ENCODE assay signal across 24 cellular contexts in the genomic region with DNA sequence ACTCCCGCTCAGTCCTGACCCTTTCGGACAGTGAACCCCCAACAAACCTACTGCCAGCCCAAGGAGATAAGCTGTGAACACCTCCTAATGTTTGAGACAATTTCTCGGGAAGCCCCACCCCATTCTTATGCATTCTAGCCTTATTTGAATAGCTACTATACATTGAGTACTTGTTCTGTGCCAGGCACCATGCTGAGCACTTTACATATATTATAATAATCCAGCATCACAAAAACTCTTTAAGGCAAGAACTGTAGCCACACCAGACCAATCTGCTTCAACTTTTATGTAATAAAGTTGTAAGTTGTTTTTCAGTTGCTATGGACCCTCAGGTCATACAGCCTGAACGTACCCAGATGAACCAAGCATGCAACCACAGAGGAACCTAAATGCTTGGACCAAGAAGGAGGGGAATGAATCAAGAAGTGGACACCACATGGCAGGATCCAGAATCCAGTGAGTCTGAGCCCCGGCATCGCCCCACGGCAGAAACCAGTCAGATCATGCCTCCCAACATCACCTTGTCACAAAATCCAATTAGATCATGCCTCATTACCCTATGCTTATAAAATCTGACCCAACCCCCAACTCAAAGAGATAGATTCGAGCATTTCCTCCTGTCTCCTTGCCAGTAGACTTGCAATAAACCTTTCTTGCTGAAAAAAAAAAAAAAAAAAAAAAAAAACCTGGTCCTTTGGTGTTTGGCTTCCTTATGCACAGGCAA.
"Had no signal": no experiment of that assay in that cellular context is flagged by ENCODE, and none has a peak within 500 bp of the region (broad histone marks: within the 10 kb centered on the region; RNA-seq: fewer than 3 reads in every experiment).

No MANE protein-coding gene starts in this region.

- H3K4me1 ChIP-seq: breast epithelium, foreskin keratinocyte, pancreas, psoas muscle, vagina had no signal

- H3K9me3 Mint-ChIP-seq: activated naive CD8-positive, alpha-beta T cell treated with anti-CD3 and anti-CD28 coated beads for 36 hours; activated T-cell treated with anti-CD3 and anti-CD28 coated beads, Interleukin-2, amount 50 U/mL, for 24 hours; activated T-helper 2 cell treated with anti-CD3 and anti-CD28 coated beads, Interferon-gamma antibody, Interleukin-2, Interleukin-4, amounts not matched to agents 10 μg/mL and 5 μg/mL and 100 μg/mL, durations not matched to agents 14 hours and 24 hours and 36 hours; central memory CD8-positive, alpha-beta T cell; memory B cell; nephron had no signal

- H3K27ac Mint-ChIP-seq: activated naive CD8-positive, alpha-beta T cell treated with anti-CD3 and anti-CD28 coated beads for 36 hours; activated T-cell treated with anti-CD3 and anti-CD28 coated beads, Interleukin-2, amount 50 U/mL, for 24 hours; activated T-helper 2 cell treated with anti-CD3 and anti-CD28 coated beads, Interferon-gamma antibody, Interleukin-2, Interleukin-4, amounts not matched to agents 10 μg/mL and 5 μg/mL and 100 μg/mL, durations not matched to agents 14 hours and 24 hours and 36 hours; memory B cell; type B pancreatic cell had no signal

- DNase-seq: activated CD4-positive, alpha-beta T cell treated with anti-CD3 and anti-CD28 coated beads, Interleukin-2, amount 50 U/mL, for 4 hours; activated CD8-positive, alpha-beta memory T cell treated with anti-CD3 and anti-CD28 coated beads for 24 hours; activated CD8-positive, alpha-beta memory T cell treated with anti-CD3 and anti-CD28 coated beads, Interleukin-2, amount 50 U/mL, for 4 hours; activated naive CD4-positive, alpha-beta T cell; activated naive CD8-positive, alpha-beta T cell treated with anti-CD3 and anti-CD28 coated beads for 36 hours; activated T-cell treated with anti-CD3 and anti-CD28 coated beads, Interleukin-2, amount 50 U/mL, for 24 hours; effector memory CD4-positive, alpha-beta T cell; foreskin keratinocyte; islet precursor cell; left cardiac atrium; pancreas; psoas muscle; stimulated activated CD4-positive, alpha-beta T cell treated with anti-CD3 and anti-CD28 coated beads, Interleukin-4, amount 100 ng/mL, for 24 hours; stimulated activated naive CD4-positive, alpha-beta T cell treated with Interleukin-2 at 50 U/mL for 16 hours had no signal

- H3K27me3 Mint-ChIP-seq: activated naive CD8-positive, alpha-beta T cell treated with anti-CD3 and anti-CD28 coated beads for 36 hours; type B pancreatic cell had no signal

- H3K27ac ChIP-seq: breast epithelium, foreskin keratinocyte, neutrophil, pancreas, psoas muscle, right atrium auricular region, thoracic aorta, vagina had no signal

- H3K36me3 ChIP-seq: breast epithelium, neutrophil, pancreas, right atrium auricular region, thoracic aorta, vagina had no signal

- H3K4me3 Mint-ChIP-seq: activated naive CD8-positive, alpha-beta T cell treated with anti-CD3 and anti-CD28 coated beads for 36 hours; activated T-cell treated with anti-CD3 and anti-CD28 coated beads, Interleukin-2, amount 50 U/mL, for 24 hours; central memory CD8-positive, alpha-beta T cell; memory B cell; nephron; type B pancreatic cell had no signal

- H3K4me3 ChIP-seq: breast epithelium, pancreas, psoas muscle, right atrium auricular region, thoracic aorta, vagina had no signal

- H3K4me1 Mint-ChIP-seq: activated naive CD8-positive, alpha-beta T cell treated with anti-CD3 and anti-CD28 coated beads for 36 hours; central memory CD8-positive, alpha-beta T cell; memory B cell had no signal

- H3K9me3 ChIP-seq: breast epithelium, neutrophil, pancreas, psoas muscle, right atrium auricular region, thoracic aorta, vagina had no signal

- H3K36me3 Mint-ChIP-seq: activated naive CD8-positive, alpha-beta T cell treated with anti-CD3 and anti-CD28 coated beads for 36 hours; memory B cell; type B pancreatic cell had no signal

- ATAC-seq: foreskin keratinocyte, left cardiac atrium, pancreas, psoas muscle had no signal

- H3K27me3 ChIP-seq: breast epithelium, foreskin keratinocyte, neutrophil, pancreas, right atrium auricular region, vagina had no signal
